Comparison of ENCODE assay signal across 8 cellular contexts in genomic region chr3:17258823-17259436, GRCh38.
DNase-seq lines count a peak whose midpoint lies in the region; ATAC-seq and TF ChIP-seq lines count a peak whose summit lies in the region.

No MANE protein-coding gene starts in this region.

- DNase-seq in DMS53 (lab: John Stamatoyannopoulos, UW) (peak; percentile 39), DMS53 treated with DMSO at 0.1 percent for 48 hours (lab: John Stamatoyannopoulos, UW; ENCODE audit: unreplicated experiment) (no peak), HAP-1 (ENCODE audit: low spot score in 2 of 2) (peak; percentile 37 to 38), RWPE2 (ENCODE audit: low spot score) (no peak), fibroblast of peridontal ligament (ENCODE audit: extremely low read depth) (peak; percentile 67), prostate gland (ENCODE audit: low spot score) (no peak), mesenteric fat pad (ENCODE audit: low spot score) (no peak), mucosa of gallbladder (ENCODE audit: low spot score) (no peak)

- TF ChIP-seq CTCF in RWPE2 (IDR thresholded peaks at IDR 0.05; ENCODE audit: poor library complexity, severe bottlenecking) = peak; percentile 86
- TF ChIP-seq CTCF in prostate gland (IDR thresholded peaks at IDR 0.05) = peak; percentile 46 to 68 (median 64)

- no peak for TF ChIP-seq POLR2A in prostate gland (IDR thresholded peaks at IDR 0.05)

- ATAC-seq in RWPE2 (ENCODE audit: low read depth) = no peak

- WGBS in prostate gland = 39% methylated on average over 3 of the region's 3 CpGs

- in situ Hi-C loops in HAP-1 (cut with MboI; ENCODE audit: low sequenced_read_pairs) = no loop called here

- H3K27ac ChIP-seq in RWPE2 (ENCODE audit: poor library complexity, severe bottlenecking) = no peak overlapping the region
- H3K27ac ChIP-seq in prostate gland = no peak overlapping the region

- intact Hi-C loops in prostate gland (cut with DNase I) = loop anchor here (5.0 to 10.0 kb wide), 2 partner anchors 153 to 586 kb away; no protein-coding TSS in a partner anchor

- no peak overlapping the region for H3K4me3 ChIP-seq in HAP-1
- H3K4me3 ChIP-seq in RWPE2 (ENCODE audit: severe bottlenecking) = no peak overlapping the region
- no peak overlapping the region for H3K4me3 ChIP-seq in prostate gland

- H3K9me3 ChIP-seq in HAP-1 (no peaks in the 10 kb centered on the region), RWPE2 (ENCODE audit: severe bottlenecking) (no peaks in the 10 kb centered on the region), prostate gland (no peaks in the 10 kb centered on the region)

- H3K27me3 ChIP-seq in HAP-1 (ENCODE audit: low read depth) (no peaks in the 10 kb centered on the region), RWPE2 (ENCODE audit: insufficient read depth, poor library complexity, severe bottlenecking) (no peaks in the 10 kb centered on the region), prostate gland (replicated peaks; ENCODE audit: insufficient read depth) (no peaks in the 10 kb centered on the region)

- 0 out of 2 replicates have a peak, but pooled peaks cover 3% of the 10 kb centered on the region for H3K4me1 ChIP-seq in HAP-1
- no peaks in the 10 kb centered on the region for H3K4me1 ChIP-seq in RWPE2 (ENCODE audit: insufficient read depth, poor library complexity, severe bottlenecking)
- H3K4me1 ChIP-seq in prostate gland (replicated peaks) = no peaks in the 10 kb centered on the region

- no peaks in the 10 kb centered on the region for H3K36me3 ChIP-seq in HAP-1 (replicated peaks)
- peaks cover 9% of the 10 kb centered on the region; the same call in 1 of the 2 replicates for H3K36me3 ChIP-seq in RWPE2 (ENCODE audit: low read depth)
- no peaks in the 10 kb centered on the region for H3K36me3 ChIP-seq in prostate gland

Comparison
In these comparisons a context has a peak if more than half of its experiments do, and no peak if none do; other contexts are left out.
1. DNase-seq: peak in DMS53 (single experiment), HAP-1 (2 of 2) and fibroblast of peridontal ligament (single experiment); none in DMS53 treated with DMSO at 0.1 percent for 48 hours (single experiment), RWPE2 (single experiment), prostate gland (single experiment), mesenteric fat pad (single experiment) and mucosa of gallbladder (single experiment).